7 cellular contexts compared by ENCODE assay signal in the genomic region with DNA sequence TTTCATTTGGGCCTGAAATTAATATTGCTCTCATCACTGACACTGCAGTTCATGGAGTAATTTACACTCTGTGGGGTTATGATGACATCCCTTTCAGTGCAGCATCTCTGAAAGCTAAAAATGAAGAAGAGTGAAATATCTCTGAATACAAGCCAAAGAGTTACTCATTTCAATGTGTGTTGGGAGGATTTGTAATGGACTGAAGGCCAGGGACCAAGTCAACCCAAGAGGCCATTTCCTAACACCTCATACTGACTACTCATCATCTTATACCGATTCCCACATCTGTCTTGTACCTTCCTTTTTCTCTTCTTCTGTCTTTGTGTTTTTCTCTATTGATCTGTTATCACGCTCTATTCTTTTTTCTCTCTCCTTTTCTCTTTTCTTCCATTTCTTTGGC.
DNase-seq lines count a peak whose midpoint lies in the region; ATAC-seq and TF ChIP-seq lines count a peak whose summit lies in the region.
"Not testable (repeated sequence)": the region's sequence is repeated elsewhere in the genome, so short reads cannot be mapped to it uniquely, and the experiment has no call there.

No MANE protein-coding gene starts in this region.

- H3K9me3 ChIP-seq in BLaER1 treated with 17β-estradiol and CSF1 and Interleukin-3, amounts not matched to agents 10 nM and 100 nM (replicated peaks in 1 of 11), result peaks cover 0 to 20% (median 6%) of the 10 kb centered on the region in 11 experiments; a peak in 12 of 22 replicates
- H3K9me3 ChIP-seq in naive thymus-derived CD4-positive, alpha-beta T cell (ENCODE audit: control insufficient read depth in 2 of 3, low read length in 3 of 3); neutrophil; spleen: not testable (repeated sequence)

- not testable (repeated sequence) for H3K4me3 ChIP-seq in BLaER1 treated with 17β-estradiol and CSF1 and Interleukin-3, amounts not matched to agents 10 nM and 100 nM; naive thymus-derived CD4-positive, alpha-beta T cell (ENCODE audit: low read length)
- H3K4me3 ChIP-seq in neutrophil (ENCODE audit: low read depth in 1 of 2, low read length in 1 of 2), result peak overlapping the region in 1 of 2 experiments; percentile 44
- H3K4me3 ChIP-seq in spleen, result peak overlapping the region in 1 of 8 donors; percentile 34

- peaks cover 44% of the 10 kb centered on the region for H3K4me1 Mint-ChIP-seq in CD14-positive monocyte
- H3K4me1 Mint-ChIP-seq in dendritic cell treated with granulocyte-macrophage colony-stimulating factor and Interleukin-4, amounts not matched to agents 40 ng/mL and 50 ng/mL, for 4 days (ENCODE audit: low read depth), result peaks cover 40% of the 10 kb centered on the region
- not testable (repeated sequence) for H3K4me1 Mint-ChIP-seq in naive thymus-derived CD4-positive, alpha-beta T cell

- TF ChIP-seq CTCF in CD14-positive monocyte (IDR thresholded peaks at IDR 0.05); neutrophil (IDR thresholded peaks at IDR 0.05); spleen (IDR thresholded peaks at IDR 0.05 in 8 of 11, conservative IDR thresholded peaks at IDR 0.05 in 3 of 11): not testable (repeated sequence)

- ATAC-seq in naive thymus-derived CD4-positive, alpha-beta T cell, result peak; percentile 62

- peak overlapping the region in 2 of 11 experiments; percentile 61; a peak in 3 of 22 replicates for H3K9ac ChIP-seq in BLaER1 treated with 17β-estradiol and CSF1 and Interleukin-3, amounts not matched to agents 10 nM and 100 nM

- not testable (repeated sequence) for TF ChIP-seq POLR2A in spleen (IDR thresholded peaks at IDR 0.05)

- intact Hi-C loops in CD14-positive monocyte (cut with micrococcal nuclease); dendritic cell treated with granulocyte-macrophage colony-stimulating factor and Interleukin-4, amounts not matched to agents 40 ng/mL and 50 ng/mL, for 4 days (cut with micrococcal nuclease); naive thymus-derived CD4-positive, alpha-beta T cell (cut with micrococcal nuclease); spleen (cut with DNase I; ENCODE audit: low total_unique reads): not testable (repeated sequence)

- peak overlapping the region in 7 of 11 experiments; percentile 35 to 82 (median 51); a peak in 10 of 22 replicates for H3K27ac ChIP-seq in BLaER1 treated with 17β-estradiol and CSF1 and Interleukin-3, amounts not matched to agents 10 nM and 100 nM
- H3K27ac ChIP-seq in naive thymus-derived CD4-positive, alpha-beta T cell (ENCODE audit: low read depth, low read length), result not testable (repeated sequence)
- H3K27ac ChIP-seq in neutrophil (peak overlapping the region; percentile 96), spleen (peak overlapping the region in 5 of 8 donors; percentile 43 to 80 (median 75))

- not testable (repeated sequence) for H3K27me3 ChIP-seq in BLaER1 treated with 17β-estradiol and CSF1 and Interleukin-3, amounts not matched to agents 10 nM and 100 nM; naive thymus-derived CD4-positive, alpha-beta T cell (ENCODE audit: control insufficient read depth in 2 of 2, insufficient read depth in 2 of 2, low read length in 2 of 2); neutrophil; spleen (replicated peaks in 1 of 7)

- H3K36me3 ChIP-seq in BLaER1 treated with 17β-estradiol and CSF1 and Interleukin-3, amounts not matched to agents 10 nM and 100 nM; naive thymus-derived CD4-positive, alpha-beta T cell (ENCODE audit: control insufficient read depth in 2 of 3, insufficient read depth in 3 of 3, low read length in 3 of 3); neutrophil; spleen: not testable (repeated sequence)

- POLR2A ChIA-PET in naive thymus-derived CD4-positive, alpha-beta T cell (lab: Charles Lee), result not testable (repeated sequence)

- peaks cover 5 to 12% of the 10 kb centered on the region in 2 donors for H3K36me3 Mint-ChIP-seq in CD14-positive monocyte
- not testable (repeated sequence) for H3K36me3 Mint-ChIP-seq in dendritic cell treated with granulocyte-macrophage colony-stimulating factor and Interleukin-4, amounts not matched to agents 40 ng/mL and 50 ng/mL, for 4 days (ENCODE audit: low read depth); naive thymus-derived CD4-positive, alpha-beta T cell

- DNase-seq in CD14-positive monocyte (ENCODE audit: low spot score) (peak; percentile 52), CD1c-positive myeloid dendritic cell (ENCODE audit: extremely low spot score) (peak; percentile 18)
- not testable (repeated sequence) for DNase-seq in naive thymus-derived CD4-positive, alpha-beta T cell; spleen

- H3K27ac Mint-ChIP-seq in CD14-positive monocyte, result peak overlapping the region; percentile 93 to 98 (median 97)
- H3K27ac Mint-ChIP-seq in dendritic cell treated with granulocyte-macrophage colony-stimulating factor and Interleukin-4, amounts not matched to agents 40 ng/mL and 50 ng/mL, for 4 days, result peak overlapping the region; percentile 75
- not testable (repeated sequence) for H3K27ac Mint-ChIP-seq in naive thymus-derived CD4-positive, alpha-beta T cell

- H3K4me1 ChIP-seq in BLaER1 treated with 17β-estradiol and CSF1 and Interleukin-3, amounts not matched to agents 10 nM and 100 nM, result peaks cover 0 to 73% (median 4%) of the 10 kb centered on the region in 10 experiments; a peak in 9 of 20 replicates
- not testable (repeated sequence) for H3K4me1 ChIP-seq in naive thymus-derived CD4-positive, alpha-beta T cell (ENCODE audit: control insufficient read depth in 2 of 2, insufficient read depth in 2 of 2, low read length in 2 of 2); spleen
- peaks cover 36 to 42% of the 10 kb centered on the region in 2 experiments for H3K4me1 ChIP-seq in neutrophil (ENCODE audit: control insufficient read depth in 1 of 2, insufficient read depth in 1 of 2, low read depth in 1 of 2, low read length in 1 of 2)

- H3K27me3 Mint-ChIP-seq in CD14-positive monocyte (ENCODE audit: low read depth in 3 of 3); dendritic cell treated with granulocyte-macrophage colony-stimulating factor and Interleukin-4, amounts not matched to agents 40 ng/mL and 50 ng/mL, for 4 days; naive thymus-derived CD4-positive, alpha-beta T cell: not testable (repeated sequence)

- CTCF ChIA-PET in naive thymus-derived CD4-positive, alpha-beta T cell (lab: Charles Lee), result not testable (repeated sequence)

- 66 to 94% (median 81%) methylated on average over 2 of the region's 2 CpGs for WGBS in spleen, 5 donors

- peak overlapping the region in 4 of 11 experiments; percentile 18 to 68 (median 40); a peak in 5 of 22 replicates for H3K4me2 ChIP-seq in BLaER1 treated with 17β-estradiol and CSF1 and Interleukin-3, amounts not matched to agents 10 nM and 100 nM

- not testable (repeated sequence) for H3K4me3 Mint-ChIP-seq in CD14-positive monocyte; dendritic cell treated with granulocyte-macrophage colony-stimulating factor and Interleukin-4, amounts not matched to agents 40 ng/mL and 50 ng/mL, for 4 days; naive thymus-derived CD4-positive, alpha-beta T cell

- not testable (repeated sequence) for H4K20me1 ChIP-seq in BLaER1 treated with 17β-estradiol and CSF1 and Interleukin-3, amounts not matched to agents 10 nM and 100 nM

- H3K9me3 Mint-ChIP-seq in CD14-positive monocyte; dendritic cell treated with granulocyte-macrophage colony-stimulating factor and Interleukin-4, amounts not matched to agents 40 ng/mL and 50 ng/mL, for 4 days; naive thymus-derived CD4-positive, alpha-beta T cell: not testable (repeated sequence)
